ENCODE assay signal across 1 cellular context in the genomic region with DNA sequence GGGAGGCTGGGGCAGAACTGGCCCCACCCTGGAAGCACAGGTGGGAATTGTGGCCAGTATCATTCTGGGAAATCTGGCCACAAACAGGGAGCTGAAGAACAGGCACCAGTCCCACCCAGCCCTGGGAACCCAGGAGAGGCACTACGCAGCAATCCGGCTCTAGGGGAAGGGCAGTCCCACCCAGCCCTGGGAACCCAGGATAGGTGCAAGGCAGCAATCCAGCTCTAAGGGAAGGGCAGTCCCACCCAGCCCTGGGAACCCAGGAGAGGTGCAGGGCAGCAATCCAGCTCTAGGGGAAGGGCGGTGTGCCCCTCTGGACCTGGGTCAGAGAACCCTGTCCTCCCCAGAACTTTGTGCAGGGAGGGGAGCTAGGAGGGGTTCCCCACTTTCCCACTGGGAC.
TF ChIP-seq lines count a peak whose summit lies in the region.

No MANE protein-coding gene starts in this region.

TF ChIP-seq in WTC11, 78 proteins besides CTCF, POLR2A, EP300 and RAD21 (continued from another document):
- TF ChIP-seq, protein P1, sequence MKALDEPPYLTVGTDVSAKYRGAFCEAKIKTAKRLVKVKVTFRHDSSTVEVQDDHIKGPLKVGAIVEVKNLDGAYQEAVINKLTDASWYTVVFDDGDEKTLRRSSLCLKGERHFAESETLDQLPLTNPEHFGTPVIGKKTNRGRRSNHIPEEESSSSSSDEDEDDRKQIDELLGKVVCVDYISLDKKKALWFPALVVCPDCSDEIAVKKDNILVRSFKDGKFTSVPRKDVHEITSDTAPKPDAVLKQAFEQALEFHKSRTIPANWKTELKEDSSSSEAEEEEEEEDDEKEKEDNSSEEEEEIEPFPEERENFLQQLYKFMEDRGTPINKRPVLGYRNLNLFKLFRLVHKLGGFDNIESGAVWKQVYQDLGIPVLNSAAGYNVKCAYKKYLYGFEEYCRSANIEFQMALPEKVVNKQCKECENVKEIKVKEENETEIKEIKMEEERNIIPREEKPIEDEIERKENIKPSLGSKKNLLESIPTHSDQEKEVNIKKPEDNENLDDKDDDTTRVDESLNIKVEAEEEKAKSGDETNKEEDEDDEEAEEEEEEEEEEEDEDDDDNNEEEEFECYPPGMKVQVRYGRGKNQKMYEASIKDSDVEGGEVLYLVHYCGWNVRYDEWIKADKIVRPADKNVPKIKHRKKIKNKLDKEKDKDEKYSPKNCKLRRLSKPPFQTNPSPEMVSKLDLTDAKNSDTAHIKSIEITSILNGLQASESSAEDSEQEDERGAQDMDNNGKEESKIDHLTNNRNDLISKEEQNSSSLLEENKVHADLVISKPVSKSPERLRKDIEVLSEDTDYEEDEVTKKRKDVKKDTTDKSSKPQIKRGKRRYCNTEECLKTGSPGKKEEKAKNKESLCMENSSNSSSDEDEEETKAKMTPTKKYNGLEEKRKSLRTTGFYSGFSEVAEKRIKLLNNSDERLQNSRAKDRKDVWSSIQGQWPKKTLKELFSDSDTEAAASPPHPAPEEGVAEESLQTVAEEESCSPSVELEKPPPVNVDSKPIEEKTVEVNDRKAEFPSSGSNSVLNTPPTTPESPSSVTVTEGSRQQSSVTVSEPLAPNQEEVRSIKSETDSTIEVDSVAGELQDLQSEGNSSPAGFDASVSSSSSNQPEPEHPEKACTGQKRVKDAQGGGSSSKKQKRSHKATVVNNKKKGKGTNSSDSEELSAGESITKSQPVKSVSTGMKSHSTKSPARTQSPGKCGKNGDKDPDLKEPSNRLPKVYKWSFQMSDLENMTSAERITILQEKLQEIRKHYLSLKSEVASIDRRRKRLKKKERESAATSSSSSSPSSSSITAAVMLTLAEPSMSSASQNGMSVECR (CRISPR knock-in tag; IDR thresholded peaks at IDR 0.05; ENCODE audit: borderline replicate concordance), result no peak
